8 cellular contexts compared by ENCODE assay signal in genomic region chrX:150983526-150984163, GRCh38. TPM values are rescaled to one million over a fixed set of nuclear protein-coding genes. Genes with fewer than 3 reads are reported as not detected.
A peak's percentile ranks its signal among the peaks of the same experiment; 100 is the strongest.
DNase-seq lines count a peak whose midpoint lies in the region; ATAC-seq and TF ChIP-seq lines count a peak whose summit lies in the region.

No MANE protein-coding gene starts in this region.

- DNase-seq in astrocyte of the cerebellum (ENCODE audit: low read depth) (no peak), mesothelial cell of epicardium (ENCODE audit: low spot score in 2 of 2, unreplicated experiment in 2 of 2) (no peak), glomerular visceral epithelial cell (ENCODE audit: extremely low spot score) (no peak), NCI-H1092 (lab: John Stamatoyannopoulos, UW) (no peak)
- no peak for DNase-seq in activated effector memory CD4-positive, alpha-beta T cell treated with anti-CD3 and anti-CD28 coated beads, Interleukin-2, amount 50 U/mL, for 16 hours

- peak; percentile 19 for ATAC-seq in GM18907 (IDR thresholded peaks at IDR 0.05; ENCODE audit: unreplicated experiment)
- peak; percentile 12 for ATAC-seq in HG03095 (IDR thresholded peaks at IDR 0.05; ENCODE audit: unreplicated experiment)

- in situ Hi-C loops in astrocyte of the cerebellum (cut with HindIII; ENCODE audit: low sequenced_read_pairs): no loop called here

- H3K36me3 Mint-ChIP-seq in mesothelial cell of epicardium: peaks cover 5% of the 10 kb centered on the region

- no peak overlapping the region for H3K27ac Mint-ChIP-seq in mesothelial cell of epicardium

- peak overlapping the region; percentile 44 for H3K4me3 Mint-ChIP-seq in mesothelial cell of epicardium

- H3K27ac ChIP-seq in 22Rv1: peak overlapping the region; percentile 89

- TF ChIP-seq CTCF in 22Rv1 (IDR thresholded peaks at IDR 0.05): no peak
- TF ChIP-seq CTCF in astrocyte of the cerebellum (IDR thresholded peaks at IDR 0.05; ENCODE audit: low read depth, low read length, missing control alignments): no peak
- TF ChIP-seq CTCF in mesothelial cell of epicardium (IDR thresholded peaks at IDR 0.05; ENCODE audit: unreplicated experiment): no peak

- H3K4me1 Mint-ChIP-seq in mesothelial cell of epicardium: peaks cover 6% of the 10 kb centered on the region

- H3K4me3 ChIP-seq in astrocyte of the cerebellum (ENCODE audit: low read depth, low read length): peak overlapping the region; percentile 49

- H3K27me3 Mint-ChIP-seq in mesothelial cell of epicardium (ENCODE audit: low read depth): no peaks in the 10 kb centered on the region

- peaks cover 24% of the 10 kb centered on the region for H3K9me3 Mint-ChIP-seq in mesothelial cell of epicardium

RNA-seq across cellular contexts. Expression of gene HMGB3, which starts 0.5 kb away (rescaled TPM):
- total RNA-seq in mesothelial cell of epicardium: 102 to 103 TPM (median 103 TPM) in 3 replicates
